In genomic region chr21:44708213-44708865, GRCh38 we compare ENCODE assay signal across 15 cellular contexts. TPM values are rescaled to one million over a fixed set of nuclear protein-coding genes. Genes with fewer than 3 reads are reported as not detected.
A peak's percentile ranks its signal among the peaks of the same experiment; 100 is the strongest.
DNase-seq lines count a peak whose midpoint lies in the region; ATAC-seq and TF ChIP-seq lines count a peak whose summit lies in the region.
"Had no signal": no experiment of that assay in that cellular context is flagged by ENCODE, and none has a peak within 500 bp of the region (broad histone marks: within the 10 kb centered on the region; RNA-seq: fewer than 3 reads in every experiment).

No MANE protein-coding gene starts in this region.

- H3K4me3 ChIP-seq in Panc1 (ENCODE audit: low read depth in 2 of 2, low read length in 2 of 2) (no peak overlapping the region), spleen (no peak overlapping the region)
- H3K4me3 ChIP-seq: dorsolateral prefrontal cortex, testis had no signal

- peak; percentile 49 for DNase-seq in activated effector memory CD4-positive, alpha-beta T cell treated with anti-CD3 and anti-CD28 coated beads, Interleukin-2, amount 50 U/mL, for 16 hours
- no peak for DNase-seq in activated effector memory CD4-positive, alpha-beta T cell treated with Interleukin-2 at 50 U/mL for 16 hours
- DNase-seq in Panc1 (ENCODE audit: low read depth, low spot score), result no peak
- DNase-seq in left ventricle myocardium superior, result peak; percentile 72
- peak; percentile 54 for DNase-seq in spleen
- DNase-seq in omental fat pad (ENCODE audit: low spot score), result no peak
- DNase-seq in NCI-H524 treated with DMSO at 0.1 percent for 48 hours (lab: John Stamatoyannopoulos, UW), result no peak
- DNase-seq: activated CD4-positive, alpha-beta T cell treated with anti-CD3 and anti-CD28 coated beads for 48 hours; DMS 273 treated with DMSO at 0.1 percent for 48 hours; T-helper 2 cell had no signal

- no peaks in the 10 kb centered on the region for H3K36me3 ChIP-seq in Panc1 (ENCODE audit: control insufficient read depth, insufficient read depth, low read length)
- H3K36me3 ChIP-seq in spleen, result no peaks in the 10 kb centered on the region

- TF ChIP-seq CTCF in Panc1 (IDR thresholded peaks at IDR 0.05) (no peak), spleen (IDR thresholded peaks at IDR 0.05 in 8 of 11, conservative IDR thresholded peaks at IDR 0.05 in 3 of 11) (no peak), omental fat pad (IDR thresholded peaks at IDR 0.05) (no peak)

- H3K9me3 ChIP-seq in Panc1 (ENCODE audit: control insufficient read depth, insufficient read depth, low read depth, low read length) (no peaks in the 10 kb centered on the region), spleen (peaks cover 0 to 17% (median 0%) of the 10 kb centered on the region in 8 donors)
- H3K9me3 ChIP-seq: testis had no signal

- no TSS peak for BruUV-seq in Panc1 (replicated peaks; lab: Mats Ljungman, UMichigan)

- 1 to 11% (median 4%) methylated on average over 7 to 13 of the region's 13 CpGs for WGBS in spleen, 5 donors

- CTCF ChIA-PET in Panc1 (lab: Charles Lee), result no interaction called here

- H3K27me3 ChIP-seq in Panc1 (ENCODE audit: control insufficient read depth, insufficient read depth, low read length) (no peaks in the 10 kb centered on the region), spleen (replicated peaks in 1 of 7) (peaks cover 12 to 100% (median 93%) of the 10 kb centered on the region in 7 donors)
- H3K27me3 ChIP-seq: testis had no signal

- H3K27ac ChIP-seq in Panc1 (ENCODE audit: low read length) (no peak overlapping the region), spleen (no peak overlapping the region)
- H3K27ac ChIP-seq: dorsolateral prefrontal cortex, parathyroid adenoma, testis had no signal

- ATAC-seq in Panc1, result peak; percentile 56
- peak; percentile 73 for ATAC-seq in left ventricle myocardium superior
- ATAC-seq in omental fat pad (ENCODE audit: low FRiP score), result no peak
- no peak for ATAC-seq in HG02970 (IDR thresholded peaks at IDR 0.05; ENCODE audit: low FRiP score, unreplicated experiment)

- H3K4me1 ChIP-seq in Panc1 (ENCODE audit: control insufficient read depth, insufficient read depth, low read length), result no peaks in the 10 kb centered on the region; the same call in none of the 2 replicates
- peaks cover 0 to 56% (median 24%) of the 10 kb centered on the region in 6 donors for H3K4me1 ChIP-seq in spleen
- H3K4me1 ChIP-seq: parathyroid adenoma had no signal

- in situ Hi-C loops in Panc1 (cut with HindIII; ENCODE audit: low pct_unique_long_range_greater_than_20kb, low sequenced_read_pairs), result no loop called here

- POLR2A ChIA-PET in Panc1 (lab: Charles Lee), result no interaction called here

- no peak for TF ChIP-seq POLR2A in spleen (IDR thresholded peaks at IDR 0.05)

- intact Hi-C loops in Panc1 (cut with micrococcal nuclease; ENCODE audit: unreplicated experiment) (no loop called here), left ventricle myocardium superior (cut with micrococcal nuclease) (no loop called here), spleen (cut with DNase I; ENCODE audit: low total_unique reads) (no loop called here)

RNA-seq across cellular contexts. Expression of gene TSPEAR, which starts 3.0 kb away (rescaled TPM):
- total RNA-seq in Panc1 (2021; ENCODE audit: unreplicated experiment) (not detected), left ventricle myocardium superior (2.7 TPM), spleen (under 1 TPM in 1 of 7 donors, not detected in 6; 0.22 TPM), omental fat pad (under 1 TPM in 1 of 4 donors, not detected in 3; 0.19 TPM)
- polyA plus RNA-seq in Panc1 (2012; ENCODE audit: insufficient read length), result 1.0 TPM
- under 1 TPM in 2 of 3 donors, not detected in 1; 0.02 to 0.03 TPM for polyA plus RNA-seq in spleen
- total RNA-seq: activated T-helper 1 cell treated with anti-CD3 and anti-CD28 coated beads, Interleukin-12 subunit alpha, Interleukin-12 subunit beta, Interleukin-2, Interleukin-4 antibody, amounts not matched to agents 30 ng/mL and 10 ng/mL and 1 ng/mL, durations not matched to agents 14 hours and 24 hours and 36 hours had no signal

RNA-seq across cellular contexts. Expression of gene KRTAP10-12, which starts 11.4 kb away (rescaled TPM):
- total RNA-seq in Panc1 (2021; ENCODE audit: unreplicated experiment), result not detected
- not detected for polyA plus RNA-seq in Panc1 (2012; ENCODE audit: insufficient read length)
- total RNA-seq in left ventricle myocardium superior, result not detected
- total RNA-seq in spleen, result not detected
- not detected for polyA plus RNA-seq in spleen
- total RNA-seq in omental fat pad, result not detected
- total RNA-seq: activated T-helper 1 cell treated with anti-CD3 and anti-CD28 coated beads, Interleukin-12 subunit alpha, Interleukin-12 subunit beta, Interleukin-2, Interleukin-4 antibody, amounts not matched to agents 30 ng/mL and 10 ng/mL and 1 ng/mL, durations not matched to agents 14 hours and 24 hours and 36 hours; dorsolateral prefrontal cortex; testis had no signal

RNA-seq across cellular contexts. Expression of gene KRTAP12-1, which starts 26.4 kb away (rescaled TPM):
- not detected for total RNA-seq in Panc1 (2021; ENCODE audit: unreplicated experiment)
- polyA plus RNA-seq in Panc1 (2012; ENCODE audit: insufficient read length), result not detected
- total RNA-seq in left ventricle myocardium superior, result not detected
- total RNA-seq in spleen, result not detected
- not detected for polyA plus RNA-seq in spleen
- total RNA-seq in omental fat pad, result not detected
- total RNA-seq: activated T-helper 1 cell treated with anti-CD3 and anti-CD28 coated beads, Interleukin-12 subunit alpha, Interleukin-12 subunit beta, Interleukin-2, Interleukin-4 antibody, amounts not matched to agents 30 ng/mL and 10 ng/mL and 1 ng/mL, durations not matched to agents 14 hours and 24 hours and 36 hours; testis had no signal

RNA-seq across cellular contexts. Expression of gene KRTAP12-2, which starts 41.6 kb away (rescaled TPM):
- not detected for total RNA-seq in Panc1 (2021; ENCODE audit: unreplicated experiment)
- not detected for polyA plus RNA-seq in Panc1 (2012; ENCODE audit: insufficient read length)
- total RNA-seq in left ventricle myocardium superior, result not detected
- total RNA-seq in spleen, result not detected
- not detected for polyA plus RNA-seq in spleen
- total RNA-seq in omental fat pad, result not detected
- total RNA-seq: activated T-helper 1 cell treated with anti-CD3 and anti-CD28 coated beads, Interleukin-12 subunit alpha, Interleukin-12 subunit beta, Interleukin-2, Interleukin-4 antibody, amounts not matched to agents 30 ng/mL and 10 ng/mL and 1 ng/mL, durations not matched to agents 14 hours and 24 hours and 36 hours; dorsolateral prefrontal cortex had no signal

RNA-seq across cellular contexts. Expression of gene KRTAP12-3, which starts 50.6 kb away (rescaled TPM):
- total RNA-seq in Panc1 (2021; ENCODE audit: unreplicated experiment), result not detected
- not detected for polyA plus RNA-seq in Panc1 (2012; ENCODE audit: insufficient read length)
- not detected for total RNA-seq in left ventricle myocardium superior
- not detected for total RNA-seq in spleen
- not detected for polyA plus RNA-seq in spleen
- not detected for total RNA-seq in omental fat pad
- total RNA-seq: activated T-helper 1 cell treated with anti-CD3 and anti-CD28 coated beads, Interleukin-12 subunit alpha, Interleukin-12 subunit beta, Interleukin-2, Interleukin-4 antibody, amounts not matched to agents 30 ng/mL and 10 ng/mL and 1 ng/mL, durations not matched to agents 14 hours and 24 hours and 36 hours; dorsolateral prefrontal cortex; testis had no signal

Comparison
In these comparisons a context has a peak if more than half of its experiments do, and no peak if none do; other contexts are left out.
1. DNase-seq: peak in activated effector memory CD4-positive, alpha-beta T cell treated with anti-CD3 and anti-CD28 coated beads, Interleukin-2, amount 50 U/mL, for 16 hours (single experiment), left ventricle myocardium superior (single experiment) and spleen (single experiment); none in activated effector memory CD4-positive, alpha-beta T cell treated with Interleukin-2 at 50 U/mL for 16 hours (single experiment), Panc1 (single experiment), omental fat pad (single experiment) and NCI-H524 treated with DMSO at 0.1 percent for 48 hours (single experiment).
2. ATAC-seq: peak in Panc1 (single experiment) and left ventricle myocardium superior (single experiment); none in omental fat pad (single experiment) and HG02970 (single experiment).